In genomic region chr4:84726356-84726755, GRCh38 we compare ENCODE assay signal across 23 cellular contexts.
"Had no signal": no experiment of that assay in that cellular context is flagged by ENCODE, and none has a peak within 500 bp of the region (broad histone marks: within the 10 kb centered on the region; RNA-seq: fewer than 3 reads in every experiment).

No MANE protein-coding gene starts in this region.

- H3K36me3 ChIP-seq: brain microvascular endothelial cell had no signal

- H2AFZ ChIP-seq: parathyroid adenoma had no signal

- H3K4me1 Mint-ChIP-seq: natural killer cell; stimulated activated memory B cell treated with anti-CD40 and anti-IgM and Interleukin-4, amounts not matched to agents 10 μg/mL and 1 μg/mL and 100 μg/mL, for 72 hours had no signal

- H3K4me3 ChIP-seq: esophagus muscularis mucosa, lung, right lobe of liver, thyroid gland had no signal

- H3K27me3 ChIP-seq: brain microvascular endothelial cell, esophagus muscularis mucosa, right lobe of liver, thyroid gland had no signal

- H3K4me1 ChIP-seq: esophagus muscularis mucosa, parathyroid adenoma, right lobe of liver had no signal

- H3K9me3 ChIP-seq: esophagus muscularis mucosa, right lobe of liver, thyroid gland had no signal

- H3K9me3 Mint-ChIP-seq: activated CD4-positive, alpha-beta T cell treated with anti-CD3 and anti-CD28 coated beads, Interleukin-2, amount 10 ng/mL, durations not matched to agents 7 days and 5 days; activated naive CD4-positive, alpha-beta T cell treated with anti-CD3 and anti-CD28 coated beads for 36 hours; activated T-cell treated with anti-CD3 and anti-CD28 coated beads, Interleukin-2, amount 50 U/mL, for 24 hours; stimulated activated memory B cell treated with anti-CD40 and anti-IgM and Interleukin-4, amounts not matched to agents 10 μg/mL and 1 μg/mL and 100 μg/mL, for 72 hours had no signal

- H3K27ac ChIP-seq: brain microvascular endothelial cell, esophagus muscularis mucosa, parathyroid adenoma, right lobe of liver had no signal

- H3K9ac ChIP-seq: parathyroid adenoma had no signal

- H3K36me3 Mint-ChIP-seq: natural killer cell; stimulated activated memory B cell treated with anti-CD40 and anti-IgM and Interleukin-4, amounts not matched to agents 10 μg/mL and 1 μg/mL and 100 μg/mL, for 72 hours had no signal

- H3K79me2 ChIP-seq: parathyroid adenoma had no signal

- ATAC-seq: activated CD4-positive, CD25-positive, alpha-beta regulatory T cell treated with anti-CD3 and anti-CD28 coated beads, Interleukin-2, amount 50 U/mL, for 24 hours; activated CD8-positive, alpha-beta T cell treated with anti-CD3 and anti-CD28 coated beads, Interleukin-2, amount 10 ng/mL, durations not matched to agents 7 days and 5 days; left lobe of liver; natural killer cell; right lobe of liver; stimulated activated memory B cell treated with anti-CD40 and anti-IgM and Interleukin-4, amounts not matched to agents 10 μg/mL and 1 μg/mL and 100 μg/mL, for 72 hours had no signal

- DNase-seq: activated CD4-positive, alpha-beta T cell treated with anti-CD3 and anti-CD28 coated beads, Interleukin-2, amount 10 ng/mL, durations not matched to agents 7 days and 5 days; activated CD8-positive, alpha-beta T cell treated with anti-CD3 and anti-CD28 coated beads, Interleukin-2, amount 10 ng/mL, durations not matched to agents 7 days and 5 days; activated naive CD4-positive, alpha-beta T cell treated with anti-CD3 and anti-CD28 coated beads for 36 hours; activated T-cell treated with anti-CD3 and anti-CD28 coated beads, Interleukin-2, amount 50 U/mL, for 24 hours; anterior cingulate cortex; brain microvascular endothelial cell; central memory CD4-positive, alpha-beta T cell; cortex of kidney; effector CD4-positive, alpha-beta T cell; foreskin melanocyte; glutamatergic neuron; hypothalamus; natural killer cell; right lobe of liver; stimulated activated CD4-positive, alpha-beta T cell treated with anti-CD3 and anti-CD28 coated beads, Interleukin-4, amount 100 ng/mL, for 24 hours; T1000; thyroid gland had no signal

- H3K27ac Mint-ChIP-seq: activated CD4-positive, alpha-beta T cell treated with anti-CD3 and anti-CD28 coated beads, Interleukin-2, amount 10 ng/mL, durations not matched to agents 7 days and 5 days; activated CD8-positive, alpha-beta T cell treated with anti-CD3 and anti-CD28 coated beads, Interleukin-2, amount 10 ng/mL, durations not matched to agents 7 days and 5 days; activated naive CD4-positive, alpha-beta T cell treated with anti-CD3 and anti-CD28 coated beads for 36 hours; activated T-cell treated with anti-CD3 and anti-CD28 coated beads, Interleukin-2, amount 50 U/mL, for 24 hours; natural killer cell; stimulated activated memory B cell treated with anti-CD40 and anti-IgM and Interleukin-4, amounts not matched to agents 10 μg/mL and 1 μg/mL and 100 μg/mL, for 72 hours had no signal

- H3K27me3 Mint-ChIP-seq: activated T-cell treated with anti-CD3 and anti-CD28 coated beads, Interleukin-2, amount 50 U/mL, for 24 hours; stimulated activated memory B cell treated with anti-CD40 and anti-IgM and Interleukin-4, amounts not matched to agents 10 μg/mL and 1 μg/mL and 100 μg/mL, for 72 hours had no signal

- H3K4me3 Mint-ChIP-seq: activated CD4-positive, alpha-beta T cell treated with anti-CD3 and anti-CD28 coated beads, Interleukin-2, amount 10 ng/mL, durations not matched to agents 7 days and 5 days; activated CD8-positive, alpha-beta T cell treated with anti-CD3 and anti-CD28 coated beads, Interleukin-2, amount 10 ng/mL, durations not matched to agents 7 days and 5 days; activated naive CD4-positive, alpha-beta T cell treated with anti-CD3 and anti-CD28 coated beads for 36 hours; activated T-cell treated with anti-CD3 and anti-CD28 coated beads, Interleukin-2, amount 50 U/mL, for 24 hours; natural killer cell; stimulated activated memory B cell treated with anti-CD40 and anti-IgM and Interleukin-4, amounts not matched to agents 10 μg/mL and 1 μg/mL and 100 μg/mL, for 72 hours had no signal
